In genomic region chr3:157088506-157089454, GRCh38 we compare ENCODE assay signal across 1 cellular context.
TF ChIP-seq lines count a peak whose summit lies in the region.

No MANE protein-coding gene starts in this region.

TF ChIP-seq in IMR-90, 13 proteins besides CTCF, POLR2A, EP300 and RAD21 (continued from another document):
- no peak for TF ChIP-seq ELK1 (IDR thresholded peaks at IDR 0.05; ENCODE audit: borderline replicate concordance, low read depth, low read length)
